9 cellular contexts compared by ENCODE assay signal in genomic region chr9:99106044-99106375, GRCh38. TPM values are rescaled to one million over a fixed set of nuclear protein-coding genes. Genes with fewer than 3 reads are reported as not detected.
DNase-seq lines count a peak whose midpoint lies in the region; ATAC-seq, FAIRE-seq and TF ChIP-seq lines count a peak whose summit lies in the region.
"Had no signal": no experiment of that assay in that cellular context is flagged by ENCODE, and none has a peak within 500 bp of the region (broad histone marks: within the 10 kb centered on the region; RNA-seq: fewer than 3 reads in every experiment).

No MANE protein-coding gene starts in this region.

- H3K9ac ChIP-seq in SK-N-SH: peak overlapping the region; percentile 93
- peak overlapping the region in 1 of 2 donors; percentile 51 for H3K9ac ChIP-seq in kidney (ENCODE audit: low read length in 2 of 2)
- H3K9ac ChIP-seq in subcutaneous abdominal adipose tissue (ENCODE audit: low read length in 5 of 5): peak overlapping the region; percentile 31 to 87 (median 82)

- 7% methylated on average over 9 of the region's 9 CpGs for WGBS in SK-N-SH (ENCODE audit: low lambda C conversion rate)

- peak overlapping the region; percentile 79 for H3K27ac Mint-ChIP-seq in activated naive CD8-positive, alpha-beta T cell treated with anti-CD3 and anti-CD28 coated beads, Interleukin-2, amount 10 ng/mL, durations not matched to agents 7 days and 5 days

- H3K9me3 Mint-ChIP-seq in activated naive CD8-positive, alpha-beta T cell treated with anti-CD3 and anti-CD28 coated beads, Interleukin-2, amount 10 ng/mL, durations not matched to agents 7 days and 5 days: peaks cover 1% of the 10 kb centered on the region

- no peaks in the 10 kb centered on the region for H3K27me3 Mint-ChIP-seq in activated naive CD8-positive, alpha-beta T cell treated with anti-CD3 and anti-CD28 coated beads, Interleukin-2, amount 10 ng/mL, durations not matched to agents 7 days and 5 days

- H3K79me2 ChIP-seq in SK-N-SH (ENCODE audit: insufficient read depth): peaks cover 56% of the 10 kb centered on the region

- H3K4me3 Mint-ChIP-seq in activated naive CD8-positive, alpha-beta T cell treated with anti-CD3 and anti-CD28 coated beads, Interleukin-2, amount 10 ng/mL, durations not matched to agents 7 days and 5 days: peak overlapping the region; percentile 86

- H3K36me3 ChIP-seq in SK-N-SH (replicated peaks in 1 of 2; ENCODE audit: control insufficient read depth in 1 of 2, insufficient read depth in 2 of 2, low read length in 1 of 2) (no peaks in the 10 kb centered on the region), kidney (ENCODE audit: control insufficient read depth in 1 of 2, insufficient read depth in 2 of 2, low read length in 2 of 2) (no peaks in the 10 kb centered on the region), subcutaneous abdominal adipose tissue (ENCODE audit: control insufficient read depth in 5 of 5, insufficient read depth in 5 of 5, low read length in 5 of 5) (no peaks in the 10 kb centered on the region)

- POLR2A ChIA-PET in SK-N-SH (lab: Yijun Ruan, JAX): no interaction called here
- POLR2A ChIA-PET in activated naive CD8-positive, alpha-beta T cell treated with anti-CD3 and anti-CD28 coated beads, Interleukin-2, amount 10 ng/mL, durations not matched to agents 7 days and 5 days (lab: Charles Lee): interaction anchor here (0.8 to 5.2 kb wide), 10 partner anchors 13 to 109 kb away, joined by 3 to 85 read pairs (median 8); no protein-coding TSS in a partner anchor

- peaks cover 50% of the 10 kb centered on the region for H4K20me1 ChIP-seq in SK-N-SH (ENCODE audit: insufficient read depth)

- DNase-seq in SK-N-SH (no peak), kidney (no peak), RCC 7860 (ENCODE audit: low spot score) (no peak), DMS 273 (lab: John Stamatoyannopoulos, UW; ENCODE audit: unreplicated experiment) (no peak), NOMO-1 treated with dmso at 0.1 percent for 144 hours (lab: John Stamatoyannopoulos, UW; ENCODE audit: unreplicated experiment) (no peak)
- no peak for DNase-seq in activated naive CD8-positive, alpha-beta T cell treated with anti-CD3 and anti-CD28 coated beads, Interleukin-2, amount 10 ng/mL, durations not matched to agents 7 days and 5 days

- H3K9me3 ChIP-seq in SK-N-SH (no peaks in the 10 kb centered on the region), kidney (ENCODE audit: control insufficient read depth in 1 of 2, low read length in 2 of 2) (no peaks in the 10 kb centered on the region), subcutaneous abdominal adipose tissue (ENCODE audit: control insufficient read depth in 5 of 5, low read length in 5 of 5) (no peaks in the 10 kb centered on the region)

- FAIRE-seq in kidney (lab: Jason Lieb, UNC): no peak
- FAIRE-seq in RCC 7860 (lab: Jason Lieb, UNC): no peak
- FAIRE-seq: colon had no signal

- H3K4me1 Mint-ChIP-seq in activated naive CD8-positive, alpha-beta T cell treated with anti-CD3 and anti-CD28 coated beads, Interleukin-2, amount 10 ng/mL, durations not matched to agents 7 days and 5 days: peaks cover 54% of the 10 kb centered on the region

- peaks cover 3% of the 10 kb centered on the region for H3F3A ChIP-seq in SK-N-SH (replicated peaks; ENCODE audit: insufficient read depth)

- CTCF ChIA-PET in SK-N-SH (lab: Yijun Ruan, JAX): interaction anchor here (0.9 to 1.5 kb wide), 2 partner anchors 34 to 56 kb away, joined by 3 to 7 read pairs; no protein-coding TSS in a partner anchor

- no peak for TF ChIP-seq EP300 in SK-N-SH (IDR thresholded peaks at IDR 0.05; ENCODE audit: borderline replicate concordance in 1 of 2, low read depth in 1 of 2, low read length in 1 of 2)

- H3K9me2 ChIP-seq in SK-N-SH: no peaks in the 10 kb centered on the region

- peak overlapping the region; percentile 66 for H3K4me2 ChIP-seq in SK-N-SH

- no peak for TF ChIP-seq RAD21 in SK-N-SH (IDR thresholded peaks at IDR 0.05; ENCODE audit: low read length)

- H3K4me1 ChIP-seq in SK-N-SH (ENCODE audit: control insufficient read depth in 1 of 2, insufficient read depth in 2 of 2, low read depth in 1 of 2, low read length in 1 of 2) (peaks cover 8 to 10% of the 10 kb centered on the region in 2 experiments), kidney (ENCODE audit: control insufficient read depth in 1 of 2, insufficient read depth in 1 of 2, low read depth in 1 of 2, low read length in 2 of 2) (peaks cover 15 to 22% of the 10 kb centered on the region in 2 donors), subcutaneous abdominal adipose tissue (ENCODE audit: control insufficient read depth in 5 of 5, insufficient read depth in 5 of 5, low read length in 5 of 5) (peaks cover 3 to 53% (median 50%) of the 10 kb centered on the region in 5 donors)

- peak overlapping the region; percentile 70; the same call in 1 of the 2 replicates for H2AFZ ChIP-seq in SK-N-SH (ENCODE audit: low read depth)

- H3K36me3 Mint-ChIP-seq in activated naive CD8-positive, alpha-beta T cell treated with anti-CD3 and anti-CD28 coated beads, Interleukin-2, amount 10 ng/mL, durations not matched to agents 7 days and 5 days: peaks cover 36% of the 10 kb centered on the region

- no peak for ATAC-seq in SK-N-SH treated with all-trans-retinoic acid at 6 μM for 48 hours
- ATAC-seq in activated naive CD8-positive, alpha-beta T cell treated with anti-CD3 and anti-CD28 coated beads, Interleukin-2, amount 10 ng/mL, durations not matched to agents 7 days and 5 days (ENCODE audit: low read depth): no peak

- no peak for TF ChIP-seq CTCF in SK-N-SH (IDR thresholded peaks at IDR 0.05)
- no peak for TF ChIP-seq CTCF in kidney (IDR thresholded peaks at IDR 0.05; ENCODE audit: borderline replicate concordance, extremely low read depth, insufficient read depth)

- H3K27ac ChIP-seq in SK-N-SH (ENCODE audit: low read depth in 2 of 2, low read length in 1 of 2) (peak overlapping the region in 1 of 2 experiments; percentile 82; a peak in 2 of 4 replicates), kidney (ENCODE audit: low read depth in 2 of 2, low read length in 2 of 2) (peak overlapping the region; percentile 66 to 69), subcutaneous abdominal adipose tissue (ENCODE audit: low read depth, low read length) (peak overlapping the region; percentile 81)

- H3K27me3 ChIP-seq in SK-N-SH (ENCODE audit: insufficient read depth) (no peaks in the 10 kb centered on the region), subcutaneous abdominal adipose tissue (ENCODE audit: control insufficient read depth in 5 of 5, insufficient read depth in 4 of 5, low read length in 5 of 5) (no peaks in the 10 kb centered on the region)

- intact Hi-C loops in kidney (cut with DNase I): no loop called here

- H3K4me3 ChIP-seq in SK-N-SH (ENCODE audit: low read depth in 2 of 2, low read length in 1 of 2) (peak overlapping the region; percentile 86 to 87), kidney (ENCODE audit: low read length in 2 of 2) (peak overlapping the region; percentile 65 to 78), subcutaneous abdominal adipose tissue (ENCODE audit: low read depth in 1 of 5, low read length in 5 of 5) (peak overlapping the region; percentile 73 to 92 (median 78))

TF ChIP-seq in SK-N-SH, 30 proteins besides CTCF, POLR2A, EP300 and RAD21 (continues in another document):
- TF ChIP-seq POLR2AphosphoS5 (IDR thresholded peaks at IDR 0.05; ENCODE audit: low read depth, low read length) (no peak), IRF3 (IDR thresholded peaks at IDR 0.05; ENCODE audit: low read depth, low read length) (no peak), SMC3 (IDR thresholded peaks at IDR 0.05; ENCODE audit: low read depth, low read length) (no peak), TCF12 (IDR thresholded peaks at IDR 0.05) (no peak), CHD2 (IDR thresholded peaks at IDR 0.05; ENCODE audit: low read length, partially characterized antibody) (no peak), TEAD4 (IDR thresholded peaks at IDR 0.05; ENCODE audit: borderline replicate concordance, insufficient read depth) (no peak), ELF1 (IDR thresholded peaks at IDR 0.05) (no peak), FOXJ3 (CRISPR knock-in tag; IDR thresholded peaks at IDR 0.05) (no peak), GABPA (IDR thresholded peaks at IDR 0.05; ENCODE audit: low read depth) (no peak)

TF ChIP-seq in SK-N-SH treated with all-trans-retinoic acid at 6 μM for 48 hours, 23 proteins besides CTCF, POLR2A, EP300 and RAD21:
- TF ChIP-seq ARNTL (CRISPR knock-in tag; IDR thresholded peaks at IDR 0.05; ENCODE audit: borderline replicate concordance, low read depth) (no peak), ESRRG (CRISPR knock-in tag; IDR thresholded peaks at IDR 0.05) (no peak)

RNA-seq across cellular contexts. Expression of gene TGFBR1, which starts 1.1 kb away (rescaled TPM):
- polyA plus RNA-seq in SK-N-SH (2012; rRNA removed): 15.3 and 28.7 TPM in 2 replicates
- 15.7 and 16.6 TPM in 2 replicates for polyA plus RNA-seq in SK-N-SH (2012; cell fraction: cytosol; rRNA removed)
- polyA plus RNA-seq in SK-N-SH (2012; cell fraction: nucleus; rRNA removed): 5.2 and 11.8 TPM in 2 replicates
- total RNA-seq in activated naive CD8-positive, alpha-beta T cell treated with anti-CD3 and anti-CD28 coated beads, Interleukin-2, amount 10 ng/mL, durations not matched to agents 7 days and 5 days: 10 to 100 TPM; 82.7 to 83.5 TPM
- total RNA-seq in kidney: 50.8 TPM
- 7.9 TPM for polyA plus RNA-seq in kidney (ENCODE audit: insufficient read depth, low read depth, low replicate concordance)
